Comparison of ENCODE assay signal across 9 cellular contexts in the genomic region with DNA sequence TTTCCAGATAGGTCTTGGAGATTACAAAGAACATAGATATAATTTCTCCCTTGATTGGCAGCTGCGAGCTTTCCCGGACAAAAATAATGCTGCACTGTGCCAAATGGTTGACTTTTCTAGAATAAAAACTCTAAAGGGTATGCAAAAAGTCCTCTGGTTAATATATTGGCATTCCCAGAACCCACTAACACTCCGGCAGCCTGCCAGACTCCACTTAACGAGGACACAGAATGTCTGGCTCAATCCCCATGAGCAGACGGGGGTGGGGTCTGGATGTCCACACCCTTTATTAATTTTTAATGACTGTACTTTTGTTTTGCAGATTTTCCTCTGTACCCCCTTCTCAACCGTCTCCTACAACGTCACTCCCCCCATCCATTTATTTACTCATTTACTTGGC. TPM values are rescaled to one million over a fixed set of nuclear protein-coding genes. Genes with fewer than 3 reads are reported as not detected.
DNase-seq lines count a peak whose midpoint lies in the region; ATAC-seq and TF ChIP-seq lines count a peak whose summit lies in the region.
"Had no signal": no experiment of that assay in that cellular context is flagged by ENCODE, and none has a peak within 500 bp of the region (broad histone marks: within the 10 kb centered on the region; RNA-seq: fewer than 3 reads in every experiment).

No MANE protein-coding gene starts in this region.

- H3K27me3 ChIP-seq in IMR-90 (ENCODE audit: control insufficient read depth, insufficient read depth, low read length) (peaks cover 40% of the 10 kb centered on the region), hepatocyte (peaks cover 9% of the 10 kb centered on the region), subcutaneous abdominal adipose tissue (ENCODE audit: control insufficient read depth in 5 of 5, insufficient read depth in 4 of 5, low read length in 5 of 5) (no peaks in the 10 kb centered on the region)

- no TSS peak for BruUV-seq in IMR-90 (replicated peaks; lab: Mats Ljungman, UMichigan)

- H3K9me3 ChIP-seq in IMR-90 (ENCODE audit: control insufficient read depth, insufficient read depth, low read length) (no peaks in the 10 kb centered on the region; the same call in 1 of the 2 replicates), hepatocyte (ENCODE audit: low read depth) (no peaks in the 10 kb centered on the region), subcutaneous abdominal adipose tissue (ENCODE audit: control insufficient read depth in 5 of 5, low read length in 5 of 5) (no peaks in the 10 kb centered on the region)

- H4K91ac ChIP-seq in IMR-90 (ENCODE audit: insufficient read depth, low read depth, low read length): no peak overlapping the region

- H3K4me1 ChIP-seq in IMR-90 (ENCODE audit: control insufficient read depth, insufficient read depth, low read length) (peaks cover 2% of the 10 kb centered on the region; the same call in 1 of the 2 replicates), hepatocyte (ENCODE audit: insufficient read depth) (peaks cover 29% of the 10 kb centered on the region), subcutaneous abdominal adipose tissue (ENCODE audit: control insufficient read depth in 5 of 5, insufficient read depth in 5 of 5, low read length in 5 of 5) (peaks cover 15 to 66% (median 60%) of the 10 kb centered on the region in 5 donors)

- DNase-seq in IMR-90: no peak
- peak; percentile 68 for DNase-seq in hepatocyte (ENCODE audit: low spot score)
- DNase-seq in NCI-H82 treated with DMSO at 0.1 percent for 48 hours (lab: John Stamatoyannopoulos, UW; ENCODE audit: unreplicated experiment): no peak
- DNase-seq: activated gamma-delta T cell treated with Interleukin-2 at 50 U/mL for 16 hours had no signal

- ATAC-seq in IMR-90 (ENCODE audit: low read depth) (no peak), SK-N-SH treated with all-trans-retinoic acid at 6 μM for 48 hours (peak; percentile 47), HG03520 (IDR thresholded peaks at IDR 0.05; ENCODE audit: unreplicated experiment) (no peak), GM19467 (IDR thresholded peaks at IDR 0.05; ENCODE audit: unreplicated experiment) (no peak), HG02870 (IDR thresholded peaks at IDR 0.05; ENCODE audit: unreplicated experiment) (no peak)

- no peak overlapping the region for H2BK5ac ChIP-seq in IMR-90 (ENCODE audit: low read depth, low read length, poor library complexity, severe bottlenecking)

- CTCF ChIA-PET in IMR-90 (lab: Yijun Ruan, JAX): interaction anchor here (0.6 kb wide), 1 partner anchor 322 kb away, joined by 3 read pairs; no protein-coding TSS in a partner anchor

- no peak overlapping the region for H3K4ac ChIP-seq in IMR-90 (ENCODE audit: low read depth, low read length)

- H3K9me1 ChIP-seq in IMR-90 (ENCODE audit: insufficient read depth, low read length): no peaks in the 10 kb centered on the region

- no peaks in the 10 kb centered on the region for H4K20me1 ChIP-seq in IMR-90 (ENCODE audit: insufficient read depth, low read length)
- no peaks in the 10 kb centered on the region for H4K20me1 ChIP-seq in hepatocyte (ENCODE audit: insufficient read depth, poor library complexity, severe bottlenecking)

- no peak overlapping the region for H4K8ac ChIP-seq in IMR-90 (ENCODE audit: low read depth in 2 of 2, low read length in 2 of 2)

- H2AK5ac ChIP-seq in IMR-90 (ENCODE audit: low read depth, low read length): no peak overlapping the region

- no peak for TF ChIP-seq RAD21 in IMR-90 (IDR thresholded peaks at IDR 0.05; ENCODE audit: low read length)

- H3K36me3 ChIP-seq in IMR-90 (ENCODE audit: control insufficient read depth, insufficient read depth, low read length) (no peaks in the 10 kb centered on the region), hepatocyte (replicated peaks; ENCODE audit: insufficient read depth, low read depth) (no peaks in the 10 kb centered on the region), subcutaneous abdominal adipose tissue (ENCODE audit: control insufficient read depth in 5 of 5, insufficient read depth in 5 of 5, low read length in 5 of 5) (peaks cover 0 to 3% (median 0%) of the 10 kb centered on the region in 5 donors)

- no peak overlapping the region for H3K14ac ChIP-seq in IMR-90 (replicated peaks; ENCODE audit: low read depth, low read length)

- H2AK9ac ChIP-seq in IMR-90 (replicated peaks; ENCODE audit: low read depth, low read length, poor library complexity): no peak overlapping the region

- H3K9ac ChIP-seq in IMR-90 (ENCODE audit: low read depth, low read length) (no peak overlapping the region), subcutaneous abdominal adipose tissue (ENCODE audit: low read length in 5 of 5) (peak overlapping the region in 1 of 5 donors; percentile 25)

- no peak for TF ChIP-seq CTCF in IMR-90 (conservative IDR thresholded peaks at IDR 0.05; ENCODE audit: low read depth, low read length)
- TF ChIP-seq CTCF in hepatocyte (IDR thresholded peaks at IDR 0.05; ENCODE audit: poor library complexity): no peak

- H2BK20ac ChIP-seq in IMR-90 (ENCODE audit: low read depth, low read length): no peak overlapping the region

- no peaks in the 10 kb centered on the region for H3K9me2 ChIP-seq in hepatocyte (replicated peaks; ENCODE audit: insufficient read depth)

- H3K27ac ChIP-seq in IMR-90 (ENCODE audit: insufficient read depth, low read length): no peak overlapping the region
- peak overlapping the region; percentile 64 for H3K27ac ChIP-seq in hepatocyte
- peak overlapping the region; percentile 60 for H3K27ac ChIP-seq in subcutaneous abdominal adipose tissue (ENCODE audit: low read depth, low read length)

- TF ChIP-seq POLR2A in IMR-90 (IDR thresholded peaks at IDR 0.05; ENCODE audit: low read depth, low read length): no peak

- no peak overlapping the region for H2BK15ac ChIP-seq in IMR-90 (ENCODE audit: low read depth, low read length)

- peaks cover 12% of the 10 kb centered on the region for H3K79me2 ChIP-seq in hepatocyte

- H4K5ac ChIP-seq in IMR-90 (ENCODE audit: low read depth, low read length): no peak overlapping the region

- H3K18ac ChIP-seq in IMR-90 (ENCODE audit: low read depth, low read length): no peak overlapping the region

- H3K4me2 ChIP-seq in IMR-90 (ENCODE audit: low read depth, low read length) (peak overlapping the region; percentile 34; the same call in 1 of the 2 replicates), hepatocyte (peak overlapping the region; percentile 96)

- H3K23ac ChIP-seq in IMR-90 (ENCODE audit: low read depth, low read length): no peak overlapping the region

- intact Hi-C loops in IMR-90 (cut with micrococcal nuclease): no loop called here

- no peaks in the 10 kb centered on the region for H3K79me1 ChIP-seq in IMR-90 (ENCODE audit: low read depth in 1 of 2, low read length in 2 of 2)

- POLR2A ChIA-PET in IMR-90 (lab: Charles Lee; ENCODE audit: unreplicated experiment): no interaction called here

- H3K56ac ChIP-seq in IMR-90 (ENCODE audit: extremely low read depth, insufficient read depth, low read length): no peak overlapping the region

- dilution Hi-C loops in IMR-90 (cut with HindIII; ENCODE audit: low sequenced_read_pairs, unreplicated experiment): no loop called here

- no peak overlapping the region for H2AFZ ChIP-seq in IMR-90 (replicated peaks; ENCODE audit: low read length, poor library complexity)
- no peak overlapping the region for H2AFZ ChIP-seq in hepatocyte

- H3K4me3 ChIP-seq in IMR-90 (ENCODE audit: insufficient read depth, low read depth, low read length) (no peak overlapping the region), hepatocyte (no peak overlapping the region), subcutaneous abdominal adipose tissue (ENCODE audit: low read depth in 1 of 5, low read length in 5 of 5) (peak overlapping the region in 4 of 5 donors; percentile 12 to 47 (median 33))

- no peak overlapping the region for H2BK120ac ChIP-seq in IMR-90 (ENCODE audit: low read depth, low read length)

- in situ Hi-C loops in IMR-90 (cut with MboI; ENCODE audit: low sequenced_read_pairs): no loop called here

- no CpG with 5 or more reads among the region's 7 CpGs for WGBS in IMR-90 (ENCODE audit: extremely low coverage in 2 of 2, insufficient read length in 1 of 2), 2 experiments
- 37% methylated on average over 7 of the region's 7 CpGs for WGBS in hepatocyte (ENCODE audit: low lambda C conversion rate, missing lambda C conversion rate)

TF ChIP-seq in IMR-90, 13 proteins besides CTCF, POLR2A, EP300 and RAD21 (continues in another document):
- TF ChIP-seq FOS (IDR thresholded peaks at IDR 0.05; ENCODE audit: low read depth, low read length): no peak
- TF ChIP-seq, protein P1, sequence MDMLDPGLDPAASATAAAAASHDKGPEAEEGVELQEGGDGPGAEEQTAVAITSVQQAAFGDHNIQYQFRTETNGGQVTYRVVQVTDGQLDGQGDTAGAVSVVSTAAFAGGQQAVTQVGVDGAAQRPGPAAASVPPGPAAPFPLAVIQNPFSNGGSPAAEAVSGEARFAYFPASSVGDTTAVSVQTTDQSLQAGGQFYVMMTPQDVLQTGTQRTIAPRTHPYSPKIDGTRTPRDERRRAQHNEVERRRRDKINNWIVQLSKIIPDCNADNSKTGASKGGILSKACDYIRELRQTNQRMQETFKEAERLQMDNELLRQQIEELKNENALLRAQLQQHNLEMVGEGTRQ (IDR thresholded peaks at IDR 0.05; ENCODE audit: low read depth, low read length): no peak
- no peak for TF ChIP-seq CEBPB (IDR thresholded peaks at IDR 0.05; ENCODE audit: low read depth, low read length)
- TF ChIP-seq BHLHE40 (IDR thresholded peaks at IDR 0.05; ENCODE audit: low read depth, low read length): no peak

TF ChIP-seq in SK-N-SH treated with all-trans-retinoic acid at 6 μM for 48 hours, 23 proteins besides CTCF, POLR2A, EP300 and RAD21 (continues in another document):
- TF ChIP-seq GLIS3 (CRISPR knock-in tag; IDR thresholded peaks at IDR 0.05): 0 out of 2 replicates have a peak, but pooled peaks have one; percentile 25
- TF ChIP-seq, protein P2, sequence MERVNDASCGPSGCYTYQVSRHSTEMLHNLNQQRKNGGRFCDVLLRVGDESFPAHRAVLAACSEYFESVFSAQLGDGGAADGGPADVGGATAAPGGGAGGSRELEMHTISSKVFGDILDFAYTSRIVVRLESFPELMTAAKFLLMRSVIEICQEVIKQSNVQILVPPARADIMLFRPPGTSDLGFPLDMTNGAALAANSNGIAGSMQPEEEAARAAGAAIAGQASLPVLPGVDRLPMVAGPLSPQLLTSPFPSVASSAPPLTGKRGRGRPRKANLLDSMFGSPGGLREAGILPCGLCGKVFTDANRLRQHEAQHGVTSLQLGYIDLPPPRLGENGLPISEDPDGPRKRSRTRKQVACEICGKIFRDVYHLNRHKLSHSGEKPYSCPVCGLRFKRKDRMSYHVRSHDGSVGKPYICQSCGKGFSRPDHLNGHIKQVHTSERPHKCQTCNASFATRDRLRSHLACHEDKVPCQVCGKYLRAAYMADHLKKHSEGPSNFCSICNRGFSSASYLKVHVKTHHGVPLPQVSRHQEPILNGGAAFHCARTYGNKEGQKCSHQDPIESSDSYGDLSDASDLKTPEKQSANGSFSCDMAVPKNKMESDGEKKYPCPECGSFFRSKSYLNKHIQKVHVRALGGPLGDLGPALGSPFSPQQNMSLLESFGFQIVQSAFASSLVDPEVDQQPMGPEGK (CRISPR knock-in tag; IDR thresholded peaks at IDR 0.05; ENCODE audit: borderline replicate concordance): no peak

RNA-seq across cellular contexts. Expression of a gene that starts 3.3 kb away (rescaled TPM):
- total RNA-seq in IMR-90 (2012; rRNA removed) (not detected in 2 replicates), hepatocyte (13.3 and 15.1 TPM in 2 replicates)
- polyA plus RNA-seq in IMR-90 (2012; rRNA removed) (not detected in 2 replicates), hepatocyte (17.5 and 29.0 TPM in 2 replicates)
- not detected in 2 replicates for polyA plus RNA-seq in IMR-90 (2012; cell fraction: cytosol; rRNA removed)
- polyA plus RNA-seq in IMR-90 (2012; cell fraction: nucleus; rRNA removed; ENCODE audit: low replicate concordance): 0.02 and 0.24 TPM in 2 replicates

Comparison
In these comparisons a context has a peak if more than half of its experiments do, and no peak if none do; other contexts are left out.
1. H3K4me3 ChIP-seq: peak in subcutaneous abdominal adipose tissue (4 of 5); none in IMR-90 (single experiment) and hepatocyte (single experiment).
2. RNA of a gene that starts 3.3 kb away (total RNA-seq): 13.3 to 15.1 TPM in hepatocyte; not detected in IMR-90; every median in the first group is over 10 times any median in the second.